ENCODE assay signal across 7 cellular contexts in genomic region chr22:43128928-43129424, GRCh38. TPM values are rescaled to one million over a fixed set of nuclear protein-coding genes. Genes with fewer than 3 reads are reported as not detected.
DNase-seq lines count a peak whose midpoint lies in the region; ATAC-seq and TF ChIP-seq lines count a peak whose summit lies in the region.
"Had no signal": no experiment of that assay in that cellular context is flagged by ENCODE, and none has a peak within 500 bp of the region (broad histone marks: within the 10 kb centered on the region; RNA-seq: fewer than 3 reads in every experiment).

No MANE protein-coding gene starts in this region.

- no peak overlapping the region for H3K23ac ChIP-seq in IMR-90 (ENCODE audit: low read depth, low read length)

- intact Hi-C loops in IMR-90 (cut with micrococcal nuclease) = no loop called here

- DNase-seq in IMR-90 (no peak), NCI-H69 (lab: John Stamatoyannopoulos, UW) (peak; percentile 90), myocyte (ENCODE audit: low read depth) (peak; percentile 22), T1000 (lab: John Stamatoyannopoulos, UW) (no peak), HuH-7.5 (ENCODE audit: low spot score) (no peak)

- no peak overlapping the region for H2BK120ac ChIP-seq in IMR-90 (ENCODE audit: low read depth, low read length)

- no peak for TF ChIP-seq RAD21 in IMR-90 (IDR thresholded peaks at IDR 0.05; ENCODE audit: low read length)

- no peak overlapping the region for H3K27ac ChIP-seq in IMR-90 (ENCODE audit: insufficient read depth, low read length)

- no peak overlapping the region for H4K8ac ChIP-seq in IMR-90 (ENCODE audit: low read depth in 2 of 2, low read length in 2 of 2)

- no peak overlapping the region for H3K4me3 ChIP-seq in IMR-90 (ENCODE audit: insufficient read depth, low read depth, low read length)

- no peak overlapping the region for H3K9ac ChIP-seq in IMR-90 (ENCODE audit: low read depth, low read length)

- H4K20me1 ChIP-seq in IMR-90 (ENCODE audit: insufficient read depth, low read length) = no peaks in the 10 kb centered on the region

- no peak overlapping the region for H4K91ac ChIP-seq in IMR-90 (ENCODE audit: insufficient read depth, low read depth, low read length)

- CTCF ChIA-PET in IMR-90 (lab: Yijun Ruan, JAX) = no interaction called here

- ATAC-seq in IMR-90 (ENCODE audit: low read depth) (no peak), GM18867 (IDR thresholded peaks at IDR 0.05; ENCODE audit: unreplicated experiment) (no peak)

- dilution Hi-C loops in IMR-90 (cut with HindIII; ENCODE audit: low sequenced_read_pairs, unreplicated experiment) = no loop called here

- H2AK9ac ChIP-seq in IMR-90 (replicated peaks; ENCODE audit: low read depth, low read length, poor library complexity) = no peak overlapping the region

- H3K4me2 ChIP-seq in IMR-90 (ENCODE audit: low read depth, low read length) = no peak overlapping the region

- H3K9me1 ChIP-seq in IMR-90 (ENCODE audit: insufficient read depth, low read length) = peaks cover 11% of the 10 kb centered on the region

- no peak overlapping the region for H2BK20ac ChIP-seq in IMR-90 (ENCODE audit: low read depth, low read length)

- H4K5ac ChIP-seq in IMR-90 (ENCODE audit: low read depth, low read length) = no peak overlapping the region

- no peak for TF ChIP-seq CTCF in IMR-90 (conservative IDR thresholded peaks at IDR 0.05; ENCODE audit: low read depth, low read length)

- H3K27me3 ChIP-seq in IMR-90 (ENCODE audit: control insufficient read depth, insufficient read depth, low read length) = no peaks in the 10 kb centered on the region

- H3K4ac ChIP-seq in IMR-90 (ENCODE audit: low read depth, low read length) = no peak overlapping the region

- no peak for TF ChIP-seq POLR2A in IMR-90 (IDR thresholded peaks at IDR 0.05; ENCODE audit: low read depth, low read length)

- WGBS in IMR-90 (ENCODE audit: extremely low coverage in 2 of 2, insufficient read length in 1 of 2), 2 experiments = 73% methylated on average over 13 of the region's 20 CpGs; no CpG with 5 or more reads in 1 of the 2 experiments

- H2BK5ac ChIP-seq in IMR-90 (ENCODE audit: low read depth, low read length, poor library complexity, severe bottlenecking) = no peak overlapping the region

- peak overlapping the region; percentile 58 for H2AFZ ChIP-seq in IMR-90 (replicated peaks; ENCODE audit: low read length, poor library complexity)

- H3K79me1 ChIP-seq in IMR-90 (ENCODE audit: low read depth in 1 of 2, low read length in 2 of 2) = no peaks in the 10 kb centered on the region

- H3K9me3 ChIP-seq in IMR-90 (ENCODE audit: control insufficient read depth, insufficient read depth, low read length) = no peaks in the 10 kb centered on the region

- H3K18ac ChIP-seq in IMR-90 (ENCODE audit: low read depth, low read length) = no peak overlapping the region

- POLR2A ChIA-PET in IMR-90 (lab: Charles Lee; ENCODE audit: unreplicated experiment) = no interaction called here

- H2BK15ac ChIP-seq in IMR-90 (ENCODE audit: low read depth, low read length) = no peak overlapping the region

- no peak overlapping the region for H3K14ac ChIP-seq in IMR-90 (replicated peaks; ENCODE audit: low read depth, low read length)

- H3K4me1 ChIP-seq in IMR-90 (ENCODE audit: control insufficient read depth, insufficient read depth, low read length) = peaks cover 12% of the 10 kb centered on the region

- H3K36me3 ChIP-seq in IMR-90 (ENCODE audit: control insufficient read depth, insufficient read depth, low read length) = peaks cover 13% of the 10 kb centered on the region

- H3K56ac ChIP-seq in IMR-90 (ENCODE audit: extremely low read depth, insufficient read depth, low read length) = no peak overlapping the region

- no TSS peak for BruUV-seq in IMR-90 (replicated peaks; lab: Mats Ljungman, UMichigan)

- H2AK5ac ChIP-seq in IMR-90 (ENCODE audit: low read depth, low read length) = no peak overlapping the region

- in situ Hi-C loops in IMR-90 (cut with MboI; ENCODE audit: low sequenced_read_pairs) = no loop called here

TF ChIP-seq in IMR-90, 13 proteins besides CTCF, POLR2A, EP300 and RAD21:
- TF ChIP-seq FOS (IDR thresholded peaks at IDR 0.05; ENCODE audit: low read depth, low read length) (no peak), NFE2L2 (IDR thresholded peaks at IDR 0.05; ENCODE audit: low read depth, low read length) (no peak), MAZ (IDR thresholded peaks at IDR 0.05; ENCODE audit: borderline replicate concordance, low read depth, low read length) (no peak), RCOR1 (IDR thresholded peaks at IDR 0.05; ENCODE audit: insufficient replicate concordance, low read length) (no peak), BHLHE40 (IDR thresholded peaks at IDR 0.05; ENCODE audit: low read depth, low read length) (no peak)

RNA-seq across cellular contexts. Expression of gene MCAT, which starts 14.2 kb away (rescaled TPM):
- total RNA-seq in IMR-90 (2012; rRNA removed) (7.3 and 8.3 TPM in 2 replicates), myocyte (26.4 and 28.0 TPM in 2 replicates)
- polyA plus RNA-seq in IMR-90 (2012; rRNA removed) = 19.7 and 21.2 TPM in 2 replicates
- 25.4 and 27.1 TPM in 2 replicates for polyA plus RNA-seq in IMR-90 (2012; cell fraction: cytosol; rRNA removed)
- polyA plus RNA-seq in IMR-90 (2012; cell fraction: nucleus; rRNA removed; ENCODE audit: low replicate concordance) = 11.1 and 16.6 TPM in 2 replicates
- polyA plus RNA-seq in myocyte (2012) = 19.6 TPM

RNA-seq across cellular contexts. Expression of gene BIK, which starts 18.4 kb away (rescaled TPM):
- total RNA-seq in IMR-90 (2012; rRNA removed) (0.18 and 0.28 TPM in 2 replicates), myocyte (not detected in 2 replicates)
- 0.19 TPM in 1 of 2 replicates, not detected in the other for polyA plus RNA-seq in IMR-90 (2012; rRNA removed)
- 0.21 and 0.22 TPM in 2 replicates for polyA plus RNA-seq in IMR-90 (2012; cell fraction: cytosol; rRNA removed)
- polyA plus RNA-seq in IMR-90 (2012; cell fraction: nucleus; rRNA removed; ENCODE audit: low replicate concordance) = 0.14 TPM in 1 of 2 replicates, not detected in the other
- not detected for polyA plus RNA-seq in myocyte (2012)
- total RNA-seq: chondrocyte had no signal

RNA-seq across cellular contexts. Expression of gene TSPO, which starts 22.4 kb away (rescaled TPM):
- total RNA-seq in IMR-90 (2012; rRNA removed) = 94.7 and 115 TPM in 2 replicates
- 297 and 401 TPM in 2 replicates for polyA plus RNA-seq in IMR-90 (2012; rRNA removed)
- polyA plus RNA-seq in IMR-90 (2012; cell fraction: cytosol; rRNA removed) = 415 and 627 TPM in 2 replicates
- 93.4 and 268 TPM in 2 replicates for polyA plus RNA-seq in IMR-90 (2012; cell fraction: nucleus; rRNA removed; ENCODE audit: low replicate concordance)
- 293 and 367 TPM in 2 replicates for total RNA-seq in myocyte
- 282 TPM for polyA plus RNA-seq in myocyte (2012)

RNA-seq across cellular contexts. Expression of gene TTLL1, which starts 39.8 kb away (rescaled TPM):
- total RNA-seq in IMR-90 (2012; rRNA removed) (9.7 and 10.8 TPM in 2 replicates), myocyte (10.6 and 10.8 TPM in 2 replicates)
- polyA plus RNA-seq in IMR-90 (2012; rRNA removed) = 12.7 and 13.2 TPM in 2 replicates
- polyA plus RNA-seq in IMR-90 (2012; cell fraction: cytosol; rRNA removed) = 10.6 and 14.0 TPM in 2 replicates
- 5.5 and 9.0 TPM in 2 replicates for polyA plus RNA-seq in IMR-90 (2012; cell fraction: nucleus; rRNA removed; ENCODE audit: low replicate concordance)
- polyA plus RNA-seq in myocyte (2012) = 23.2 TPM

RNA-seq across cellular contexts. Expression of gene TTLL12, which starts 58.0 kb away (rescaled TPM):
- total RNA-seq in IMR-90 (2012; rRNA removed) (26.7 and 30.1 TPM in 2 replicates), myocyte (33.6 and 33.8 TPM in 2 replicates)
- polyA plus RNA-seq in IMR-90 (2012; rRNA removed) = 20.9 and 21.8 TPM in 2 replicates
- polyA plus RNA-seq in IMR-90 (2012; cell fraction: cytosol; rRNA removed) = 13.3 and 15.5 TPM in 2 replicates
- polyA plus RNA-seq in IMR-90 (2012; cell fraction: nucleus; rRNA removed; ENCODE audit: low replicate concordance) = 7.9 and 17.5 TPM in 2 replicates
- 19.2 TPM for polyA plus RNA-seq in myocyte (2012)

Comparison
In these comparisons a context has a peak if more than half of its experiments do, and no peak if none do; other contexts are left out.
1. DNase-seq: peak in NCI-H69 (single experiment) and myocyte (single experiment); none in IMR-90 (single experiment), T1000 (single experiment) and HuH-7.5 (single experiment).